Comparison of ENCODE assay signal across 9 cellular contexts in genomic region chr3:185332026-185332735, GRCh38. TPM values are rescaled to one million over a fixed set of nuclear protein-coding genes. Genes with fewer than 3 reads are reported as not detected.
DNase-seq lines count a peak whose midpoint lies in the region; ATAC-seq and TF ChIP-seq lines count a peak whose summit lies in the region.
"Had no signal": no experiment of that assay in that cellular context is flagged by ENCODE, and none has a peak within 500 bp of the region (broad histone marks: within the 10 kb centered on the region; RNA-seq: fewer than 3 reads in every experiment).

No MANE protein-coding gene starts in this region.

- no peak overlapping the region for H3K4me3 ChIP-seq in HAP-1
- H3K4me3 ChIP-seq in sigmoid colon, result no peak overlapping the region

- H3K27ac Mint-ChIP-seq in activated naive CD8-positive, alpha-beta T cell treated with anti-CD3 and anti-CD28 coated beads, Interleukin-2, amount 10 ng/mL, durations not matched to agents 7 days and 5 days, result peak overlapping the region; percentile 49
- H3K27ac Mint-ChIP-seq in activated naive CD8-positive, alpha-beta T cell treated with anti-CD3 and anti-CD28 coated beads for 36 hours, result no peak overlapping the region
- H3K27ac Mint-ChIP-seq in memory B cell, result peak overlapping the region; percentile 3
- H3K27ac Mint-ChIP-seq: stimulated activated naive CD8-positive, alpha-beta T cell treated with anti-CD3 and anti-CD28 coated beads, Interleukin-15, Interleukin-2, amounts not matched to agents 100 ng/mL and 50 ng/mL, for 24 hours had no signal

- peak overlapping the region; percentile 26; the same call in 1 of the 2 replicates for H3K27ac ChIP-seq in VCaP
- peak overlapping the region in 1 of 4 donors; percentile 31 for H3K27ac ChIP-seq in sigmoid colon

- peak; percentile 90 for ATAC-seq in activated naive CD8-positive, alpha-beta T cell treated with anti-CD3 and anti-CD28 coated beads, Interleukin-2, amount 10 ng/mL, durations not matched to agents 7 days and 5 days (ENCODE audit: low read depth)
- peak; percentile 97 for ATAC-seq in HG02798 (IDR thresholded peaks at IDR 0.05; ENCODE audit: poor library complexity, unreplicated experiment)
- peak; percentile 95 for ATAC-seq in memory B cell (ENCODE audit: low read depth)

- intact Hi-C loops in sigmoid colon (cut with DNase I), result no loop called here

- H3K4me1 ChIP-seq in HAP-1, result 0 out of 2 replicates have a peak, but pooled peaks cover 3% of the 10 kb centered on the region
- peaks cover 0 to 15% (median 3%) of the 10 kb centered on the region in 4 donors for H3K4me1 ChIP-seq in sigmoid colon

- peaks cover 5% of the 10 kb centered on the region for H3K27me3 Mint-ChIP-seq in activated naive CD8-positive, alpha-beta T cell treated with anti-CD3 and anti-CD28 coated beads, Interleukin-2, amount 10 ng/mL, durations not matched to agents 7 days and 5 days
- no peaks in the 10 kb centered on the region for H3K27me3 Mint-ChIP-seq in activated naive CD8-positive, alpha-beta T cell treated with anti-CD3 and anti-CD28 coated beads for 36 hours
- no peaks in the 10 kb centered on the region for H3K27me3 Mint-ChIP-seq in memory B cell
- H3K27me3 Mint-ChIP-seq: stimulated activated naive CD8-positive, alpha-beta T cell treated with anti-CD3 and anti-CD28 coated beads, Interleukin-15, Interleukin-2, amounts not matched to agents 100 ng/mL and 50 ng/mL, for 24 hours had no signal

- TF ChIP-seq CTCF in VCaP (conservative IDR thresholded peaks at IDR 0.05) (no peak), sigmoid colon (IDR thresholded peaks at IDR 0.05) (no peak)

- H3K9me3 ChIP-seq in HAP-1 (no peaks in the 10 kb centered on the region), sigmoid colon (no peaks in the 10 kb centered on the region)

- no peak for TF ChIP-seq POLR2A in sigmoid colon (IDR thresholded peaks at IDR 0.05)

- H3K27me3 ChIP-seq in HAP-1 (ENCODE audit: low read depth) (no peaks in the 10 kb centered on the region), sigmoid colon (no peaks in the 10 kb centered on the region)

- no peak for DNase-seq in activated naive CD8-positive, alpha-beta T cell treated with anti-CD3 and anti-CD28 coated beads, Interleukin-2, amount 10 ng/mL, durations not matched to agents 7 days and 5 days
- no peak for DNase-seq in activated naive CD8-positive, alpha-beta T cell treated with anti-CD3 and anti-CD28 coated beads for 36 hours
- peak; percentile 96 for DNase-seq in NCI-H1105 treated with DMSO at 0.1 percent for 48 hours (lab: John Stamatoyannopoulos, UW)
- peak in 1 of 2 donors; percentile 11 for DNase-seq in memory B cell (ENCODE audit: low spot score in 2 of 2)
- DNase-seq in HAP-1 (ENCODE audit: low spot score in 2 of 2), result no peak
- no peak for DNase-seq in sigmoid colon

- in situ Hi-C loops in HAP-1 (cut with MboI; ENCODE audit: low sequenced_read_pairs), result no loop called here

- POLR2A ChIA-PET in activated naive CD8-positive, alpha-beta T cell treated with anti-CD3 and anti-CD28 coated beads, Interleukin-2, amount 10 ng/mL, durations not matched to agents 7 days and 5 days (lab: Charles Lee), result interaction anchor here (0.6 kb wide), 1 partner anchor 623 kb away, joined by 6 read pairs; no protein-coding TSS in a partner anchor

- H3K9me3 Mint-ChIP-seq in activated naive CD8-positive, alpha-beta T cell treated with anti-CD3 and anti-CD28 coated beads, Interleukin-2, amount 10 ng/mL, durations not matched to agents 7 days and 5 days, result no peaks in the 10 kb centered on the region
- H3K9me3 Mint-ChIP-seq in activated naive CD8-positive, alpha-beta T cell treated with anti-CD3 and anti-CD28 coated beads for 36 hours, result no peaks in the 10 kb centered on the region
- no peaks in the 10 kb centered on the region for H3K9me3 Mint-ChIP-seq in memory B cell
- H3K9me3 Mint-ChIP-seq: stimulated activated naive CD8-positive, alpha-beta T cell treated with anti-CD3 and anti-CD28 coated beads, Interleukin-15, Interleukin-2, amounts not matched to agents 100 ng/mL and 50 ng/mL, for 24 hours had no signal

- 6 to 25% methylated on average over 3 of the region's 3 CpGs for WGBS in sigmoid colon, 2 donors

- H3K36me3 ChIP-seq in HAP-1 (replicated peaks) (no peaks in the 10 kb centered on the region), sigmoid colon (no peaks in the 10 kb centered on the region)

- H3K4me1 Mint-ChIP-seq in activated naive CD8-positive, alpha-beta T cell treated with anti-CD3 and anti-CD28 coated beads, Interleukin-2, amount 10 ng/mL, durations not matched to agents 7 days and 5 days, result peaks cover 10% of the 10 kb centered on the region
- H3K4me1 Mint-ChIP-seq in activated naive CD8-positive, alpha-beta T cell treated with anti-CD3 and anti-CD28 coated beads for 36 hours, result peaks cover 18% of the 10 kb centered on the region
- H3K4me1 Mint-ChIP-seq in memory B cell, result peaks cover 2% of the 10 kb centered on the region

- TF ChIP-seq EP300 in sigmoid colon (IDR thresholded peaks at IDR 0.05), result no peak

- no peaks in the 10 kb centered on the region for H3K36me3 Mint-ChIP-seq in activated naive CD8-positive, alpha-beta T cell treated with anti-CD3 and anti-CD28 coated beads, Interleukin-2, amount 10 ng/mL, durations not matched to agents 7 days and 5 days
- no peaks in the 10 kb centered on the region for H3K36me3 Mint-ChIP-seq in activated naive CD8-positive, alpha-beta T cell treated with anti-CD3 and anti-CD28 coated beads for 36 hours
- H3K36me3 Mint-ChIP-seq in memory B cell, result no peaks in the 10 kb centered on the region

- peak overlapping the region; percentile 54 for H3K4me3 Mint-ChIP-seq in activated naive CD8-positive, alpha-beta T cell treated with anti-CD3 and anti-CD28 coated beads, Interleukin-2, amount 10 ng/mL, durations not matched to agents 7 days and 5 days
- no peak overlapping the region for H3K4me3 Mint-ChIP-seq in activated naive CD8-positive, alpha-beta T cell treated with anti-CD3 and anti-CD28 coated beads for 36 hours
- H3K4me3 Mint-ChIP-seq in memory B cell, result peak overlapping the region; percentile 14
- H3K4me3 Mint-ChIP-seq: stimulated activated naive CD8-positive, alpha-beta T cell treated with anti-CD3 and anti-CD28 coated beads, Interleukin-15, Interleukin-2, amounts not matched to agents 100 ng/mL and 50 ng/mL, for 24 hours had no signal

RNA-seq across cellular contexts. Expression of gene MAP3K13, which starts 30.8 kb away (rescaled TPM):
- total RNA-seq in activated naive CD8-positive, alpha-beta T cell treated with anti-CD3 and anti-CD28 coated beads, Interleukin-2, amount 10 ng/mL, durations not matched to agents 7 days and 5 days, result 10 to 100 TPM; 11.4 to 12.5 TPM
- total RNA-seq in activated naive CD8-positive, alpha-beta T cell treated with anti-CD3 and anti-CD28 coated beads for 36 hours, result 10 to 100 TPM; 13.8 to 14.8 TPM
- 10 to 100 TPM; 24.5 to 26.9 (median 25.9) TPM for total RNA-seq in sigmoid colon
- polyA plus RNA-seq in sigmoid colon, result 10 to 100 TPM; 21.7 to 64.7 (median 53.5) TPM
